ENCODE assay signal across 1 cellular context in genomic region chr10:124106241-124106905, GRCh38.
TF ChIP-seq lines count a peak whose summit lies in the region.

No MANE protein-coding gene starts in this region.

TF ChIP-seq in GM23338, 12 proteins besides CTCF, POLR2A, EP300 and RAD21 (continued from another document):
- TF ChIP-seq ZNF462 (CRISPR knock-in tag; IDR thresholded peaks at IDR 0.05) = no peak
- no peak for TF ChIP-seq ZNF114 (CRISPR knock-in tag; IDR thresholded peaks at IDR 0.05)
- no peak for TF ChIP-seq STAT1 (IDR thresholded peaks at IDR 0.05; ENCODE audit: unreplicated experiment)
- no peak for TF ChIP-seq CREB1 (CRISPR knock-in tag; IDR thresholded peaks at IDR 0.05; ENCODE audit: low read depth)
- no peak for TF ChIP-seq EZH2 (IDR thresholded peaks at IDR 0.05; ENCODE audit: low read depth, unreplicated experiment)
- TF ChIP-seq NANOG (IDR thresholded peaks at IDR 0.05; ENCODE audit: borderline replicate concordance) = no peak
